ENCODE assay signal across 10 cellular contexts in genomic region chr6:227074-227782, GRCh38.
DNase-seq lines count a peak whose midpoint lies in the region; ATAC-seq and TF ChIP-seq lines count a peak whose summit lies in the region.
"Had no signal": no experiment of that assay in that cellular context is flagged by ENCODE, and none has a peak within 500 bp of the region (broad histone marks: within the 10 kb centered on the region; RNA-seq: fewer than 3 reads in every experiment).

No MANE protein-coding gene starts in this region.

- H3K27me3 ChIP-seq in GM06990 (replicated peaks; ENCODE audit: control insufficient read depth, insufficient read depth, low read length), result no peaks in the 10 kb centered on the region
- H3K27me3 ChIP-seq: neural progenitor cell had no signal

- ATAC-seq in GM19372 (IDR thresholded peaks at IDR 0.05; ENCODE audit: low read depth, unreplicated experiment) (peak; percentile 35), HG03342 (IDR thresholded peaks at IDR 0.05; ENCODE audit: unreplicated experiment) (peak; percentile 17)

- H3K36me3 ChIP-seq in GM06990 (ENCODE audit: control insufficient read depth, insufficient read depth, low read length), result no peaks in the 10 kb centered on the region
- H3K36me3 ChIP-seq: neural progenitor cell had no signal

- peak; percentile 56 for TF ChIP-seq CTCF in GM06990 (IDR thresholded peaks at IDR 0.05; ENCODE audit: insufficient read depth, low read length, poor library complexity, severe bottlenecking)

- no peak overlapping the region for H3K4me3 ChIP-seq in GM06990 (replicated peaks; ENCODE audit: low read depth, low read length)
- H3K4me3 ChIP-seq: neural progenitor cell had no signal

- DNase-seq in GM06990 (ENCODE audit: extremely low read depth, insufficient read length) (peak; percentile 76), fibroblast of peridontal ligament (ENCODE audit: extremely low read depth) (peak; percentile 67), SW 1271 (lab: John Stamatoyannopoulos, UW) (no peak), SKM-1 treated with dmso at 0.1 percent for 144 hours (lab: John Stamatoyannopoulos, UW; ENCODE audit: unreplicated experiment) (no peak), COR-L47 (lab: John Stamatoyannopoulos, UW) (no peak)
- no peak for DNase-seq in stimulated activated naive CD4-positive, alpha-beta T cell (lab: John Stamatoyannopoulos, UW)
- DNase-seq: NCI-H2029 treated with DMSO at 0.1 percent for 48 hours had no signal

Comparison
In these comparisons a context has a peak if more than half of its experiments do, and no peak if none do; other contexts are left out.
1. DNase-seq: peak in GM06990 (single experiment) and fibroblast of peridontal ligament (single experiment); none in SW 1271 (0 of 2), SKM-1 treated with dmso at 0.1 percent for 144 hours (single experiment), stimulated activated naive CD4-positive, alpha-beta T cell (0 of 6) and COR-L47 (single experiment).